ENCODE assay signal across 26 cellular contexts in genomic region chr4:111208970-111209369, GRCh38.
DNase-seq lines count a peak whose midpoint lies in the region; ATAC-seq and TF ChIP-seq lines count a peak whose summit lies in the region.
"Had no signal": no experiment of that assay in that cellular context is flagged by ENCODE, and none has a peak within 500 bp of the region (broad histone marks: within the 10 kb centered on the region; RNA-seq: fewer than 3 reads in every experiment).

No MANE protein-coding gene starts in this region.

- no peak overlapping the region for H3K4ac ChIP-seq in mesendoderm (ENCODE audit: low read depth, low read length)

- no peak overlapping the region for H2AK5ac ChIP-seq in mesendoderm (ENCODE audit: low read length)

- no peaks in the 10 kb centered on the region for H3K27me3 Mint-ChIP-seq in GM23338 (ENCODE audit: insufficient read depth, low read depth, poor library complexity)
- H3K27me3 Mint-ChIP-seq in activated CD8-positive, alpha-beta T cell treated with anti-CD3 and anti-CD28 coated beads for 36 hours: no peaks in the 10 kb centered on the region

- H2BK5ac ChIP-seq in mesendoderm (ENCODE audit: low read length): no peak overlapping the region

- H4K20me1 ChIP-seq in GM23338 (replicated peaks; ENCODE audit: insufficient read depth): no peaks in the 10 kb centered on the region

- TF ChIP-seq CTCF in GM23338 (conservative IDR thresholded peaks at IDR 0.05; ENCODE audit: low read depth in 2 of 2) (no peak), vagina (IDR thresholded peaks at IDR 0.05) (no peak)
- TF ChIP-seq CTCF in activated CD8-positive, alpha-beta T cell treated with anti-CD3 and anti-CD28 coated beads for 36 hours (IDR thresholded peaks at IDR 0.05): no peak

- no CpG with 5 or more reads among the region's 6 CpGs for WGBS in mesendoderm (ENCODE audit: extremely low coverage, insufficient coverage, low lambda C conversion rate)

- H3K27ac ChIP-seq in GM23338 (ENCODE audit: low read depth) (peak overlapping the region; percentile 63; the same call in 1 of the 2 replicates), SJSA1 (peak overlapping the region; percentile 51), mesendoderm (ENCODE audit: low read depth, low read length) (no peak overlapping the region), vagina (no peak overlapping the region)
- H3K27ac ChIP-seq: PC-9 had no signal

- no peak overlapping the region for H4K5ac ChIP-seq in mesendoderm (ENCODE audit: low read length)

- H2AFZ ChIP-seq in GM23338: no peak overlapping the region
- H2AFZ ChIP-seq: PC-9 had no signal

- H3K36me3 ChIP-seq in GM23338 (ENCODE audit: insufficient read depth) (no peaks in the 10 kb centered on the region), SJSA1 (no peaks in the 10 kb centered on the region), mesendoderm (ENCODE audit: control insufficient read depth, insufficient read depth, low read length) (no peaks in the 10 kb centered on the region), vagina (no peaks in the 10 kb centered on the region)
- H3K36me3 ChIP-seq: BE2C had no signal

- H3K4me1 ChIP-seq in GM23338 (ENCODE audit: insufficient read depth) (peaks cover 24% of the 10 kb centered on the region), SJSA1 (replicated peaks) (peaks cover 19% of the 10 kb centered on the region), mesendoderm (ENCODE audit: control insufficient read depth, low read depth, low read length) (peaks cover 2% of the 10 kb centered on the region), vagina (no peaks in the 10 kb centered on the region)

- POLR2A ChIA-PET in activated CD8-positive, alpha-beta T cell treated with anti-CD3 and anti-CD28 coated beads for 36 hours (lab: Charles Lee): no interaction called here

- no peak overlapping the region for H3K4me3 ChIP-seq in GM23338
- no peak overlapping the region for H3K4me3 ChIP-seq in SJSA1
- H3K4me3 ChIP-seq in mesendoderm (ENCODE audit: low read length): no peak overlapping the region
- no peak overlapping the region for H3K4me3 ChIP-seq in vagina
- H3K4me3 ChIP-seq: GM12878, PC-9 had no signal

- 0 out of 2 replicates have a peak overlapping the region, but pooled peaks have one; percentile 27 for H3K4me2 ChIP-seq in GM23338
- no peak overlapping the region for H3K4me2 ChIP-seq in mesendoderm (ENCODE audit: low read length)
- H3K4me2 ChIP-seq: PC-9 had no signal

- no peak overlapping the region for H3K23ac ChIP-seq in mesendoderm (ENCODE audit: low read length)

- no peak overlapping the region for H4K8ac ChIP-seq in mesendoderm (ENCODE audit: low read depth, low read length)

- H3K56ac ChIP-seq in mesendoderm (ENCODE audit: low read length): no peak overlapping the region

- H3K9me2 ChIP-seq in GM23338 (ENCODE audit: insufficient read depth): no peaks in the 10 kb centered on the region

- no peak overlapping the region for H2BK15ac ChIP-seq in mesendoderm (replicated peaks; ENCODE audit: low read depth)

- no peaks in the 10 kb centered on the region for H3K79me2 ChIP-seq in GM23338 (replicated peaks; ENCODE audit: insufficient read depth)
- no peaks in the 10 kb centered on the region for H3K79me2 ChIP-seq in mesendoderm (ENCODE audit: control insufficient read depth, insufficient read depth, low read length)

- no peaks in the 10 kb centered on the region for H3K27me3 ChIP-seq in GM23338 (ENCODE audit: insufficient read depth)
- no peaks in the 10 kb centered on the region for H3K27me3 ChIP-seq in SJSA1 (replicated peaks)
- H3K27me3 ChIP-seq in mesendoderm (ENCODE audit: insufficient read depth, low read length, poor library complexity): no peaks in the 10 kb centered on the region
- no peaks in the 10 kb centered on the region for H3K27me3 ChIP-seq in vagina
- H3K27me3 ChIP-seq: BE2C had no signal

- H3K4me1 Mint-ChIP-seq in GM23338: peaks cover 31% of the 10 kb centered on the region
- no peaks in the 10 kb centered on the region for H3K4me1 Mint-ChIP-seq in activated CD8-positive, alpha-beta T cell treated with anti-CD3 and anti-CD28 coated beads for 36 hours (ENCODE audit: low read depth)

- no peaks in the 10 kb centered on the region for H3K9me3 ChIP-seq in SJSA1 (replicated peaks)
- H3K9me3 ChIP-seq in vagina: no peaks in the 10 kb centered on the region
- H3K9me3 ChIP-seq: BE2C had no signal

- H3K4me3 Mint-ChIP-seq in GM23338: no peak overlapping the region; the same call in 2 of the 3 replicates
- H3K4me3 Mint-ChIP-seq in activated CD8-positive, alpha-beta T cell treated with anti-CD3 and anti-CD28 coated beads for 36 hours: no peak overlapping the region

- no peaks in the 10 kb centered on the region for H3K79me1 ChIP-seq in mesendoderm (ENCODE audit: low read length)

- H3K9me3 Mint-ChIP-seq in GM23338: no peaks in the 10 kb centered on the region
- H3K9me3 Mint-ChIP-seq in activated CD8-positive, alpha-beta T cell treated with anti-CD3 and anti-CD28 coated beads for 36 hours: no peaks in the 10 kb centered on the region

- CTCF ChIA-PET in activated CD8-positive, alpha-beta T cell treated with anti-CD3 and anti-CD28 coated beads for 36 hours (lab: Charles Lee): no interaction called here

- no peak for TF ChIP-seq POLR2A in vagina (IDR thresholded peaks at IDR 0.05)

- no peak overlapping the region for H2BK120ac ChIP-seq in mesendoderm (ENCODE audit: low read depth, low read length)

- H3K36me3 Mint-ChIP-seq in GM23338 (ENCODE audit: low read depth): no peaks in the 10 kb centered on the region
- H3K36me3 Mint-ChIP-seq in activated CD8-positive, alpha-beta T cell treated with anti-CD3 and anti-CD28 coated beads for 36 hours (ENCODE audit: low read depth): no peaks in the 10 kb centered on the region

- intact Hi-C loops in activated CD8-positive, alpha-beta T cell treated with anti-CD3 and anti-CD28 coated beads for 36 hours (cut with micrococcal nuclease): no loop called here
- intact Hi-C loops in vagina (cut with DNase I) (no loop called here), head of caudate nucleus (cut with DNase I) (no loop called here)

- DNase-seq in GM23338 (ENCODE audit: low spot score) (peak; percentile 61), SJSA1 (ENCODE audit: low read depth in 1 of 2, low spot score in 2 of 2) (peak; percentile 83 to 88), iPS DF 4.7 (ENCODE audit: extremely low read depth, low spot score) (peak; percentile 22), mesendoderm (peak; percentile 78), DMS 273 treated with DMSO at 0.1 percent for 48 hours (lab: John Stamatoyannopoulos, UW) (no peak), vagina (ENCODE audit: extremely low spot score in 2 of 2) (no peak), head of caudate nucleus (no peak)
- DNase-seq in activated CD8-positive, alpha-beta T cell treated with anti-CD3 and anti-CD28 coated beads for 36 hours: no peak
- DNase-seq: 8988T; ACHN; BE2C; DMS53; GDM1; KBM-7; MV-4-11; NCI-H1105; NCI-H1694; NCI-H2029 treated with DMSO at 0.1 percent for 48 hours; NCI-H446 treated with DMSO at 0.1 percent for 48 hours; NCI-H526; NCI-H82; NK-92 treated with Interleukin-12 subunit alpha and Interleukin-12 subunit beta, amount 100 ng/mL, for 24 hours; PC-9 had no signal

- H3F3A ChIP-seq in GM23338 (replicated peaks; ENCODE audit: low read depth): no peaks in the 10 kb centered on the region

- no peak overlapping the region for H3K18ac ChIP-seq in mesendoderm (ENCODE audit: low read length)

- peak; percentile 83 for ATAC-seq in GM23338
- no peak for ATAC-seq in activated CD8-positive, alpha-beta T cell treated with anti-CD3 and anti-CD28 coated beads for 36 hours
- ATAC-seq: GM12878, Right ventricle myocardium inferior, SK-N-SH treated with all-trans-retinoic acid at 6 μM for 48 hours had no signal

- peak overlapping the region; percentile 79; the same call in 1 of the 2 replicates for H3K27ac Mint-ChIP-seq in GM23338
- H3K27ac Mint-ChIP-seq in activated CD8-positive, alpha-beta T cell treated with anti-CD3 and anti-CD28 coated beads for 36 hours: no peak overlapping the region

- no peak overlapping the region for H3K9ac ChIP-seq in mesendoderm (ENCODE audit: low read length)

TF ChIP-seq in GM23338, 12 proteins besides CTCF, POLR2A, EP300 and RAD21 (continues in another document):
- TF ChIP-seq CREB1 (CRISPR knock-in tag; IDR thresholded peaks at IDR 0.05; ENCODE audit: low read depth) (no peak), ETS1 (IDR thresholded peaks at IDR 0.05) (no peak), NANOG (IDR thresholded peaks at IDR 0.05; ENCODE audit: borderline replicate concordance) (no peak), POLR2AphosphoS5 (IDR thresholded peaks at IDR 0.05; ENCODE audit: low read depth) (no peak), STAT1 (IDR thresholded peaks at IDR 0.05; ENCODE audit: unreplicated experiment) (no peak), ZNF114 (CRISPR knock-in tag; IDR thresholded peaks at IDR 0.05) (no peak)

Comparison
In these comparisons a context has a peak if more than half of its experiments do, and no peak if none do; other contexts are left out.
1. DNase-seq: peak in GM23338 (single experiment), SJSA1 (2 of 2), iPS DF 4.7 (single experiment) and mesendoderm (single experiment); none in activated CD8-positive, alpha-beta T cell treated with anti-CD3 and anti-CD28 coated beads for 36 hours (single experiment), DMS 273 treated with DMSO at 0.1 percent for 48 hours (single experiment), vagina (0 of 2) and head of caudate nucleus (0 of 42).
2. H3K27ac ChIP-seq: peak in GM23338 (single experiment) and SJSA1 (single experiment); none in mesendoderm (single experiment) and vagina (single experiment).